8 cellular contexts compared by ENCODE assay signal in the genomic region with DNA sequence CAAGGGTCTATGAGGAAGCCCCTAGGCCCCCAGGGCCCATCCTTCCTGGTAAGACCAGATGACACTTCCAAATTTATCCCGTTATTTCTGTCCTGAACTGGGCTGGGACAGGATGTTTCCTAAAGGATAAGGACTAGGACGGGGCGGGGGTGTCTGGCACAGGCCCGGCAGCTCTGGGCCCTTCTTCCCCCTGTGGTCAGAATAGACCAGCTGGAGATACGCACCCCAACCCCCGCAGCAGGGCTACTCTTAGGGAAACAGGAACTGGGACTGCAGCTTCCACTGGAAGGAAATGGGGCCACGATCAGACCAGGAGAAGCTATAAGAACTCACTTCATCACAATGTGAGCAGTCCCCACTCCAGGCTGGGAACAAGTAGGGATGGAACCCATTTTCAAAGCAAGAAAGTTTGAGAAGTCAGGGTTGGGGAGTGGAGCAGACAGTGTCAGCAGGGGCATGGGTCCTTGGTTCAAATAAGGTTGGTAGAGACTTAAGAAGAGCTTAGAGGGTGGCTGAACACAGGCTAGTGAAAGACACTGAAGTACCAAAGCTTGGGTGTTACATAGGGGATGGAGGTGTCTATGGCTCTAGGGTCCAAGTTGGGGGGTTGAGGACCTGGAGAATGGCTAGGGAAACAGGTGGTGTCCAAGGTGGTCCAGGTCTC. TPM values are rescaled to one million over a fixed set of nuclear protein-coding genes. Genes with fewer than 3 reads are reported as not detected.
DNase-seq lines count a peak whose midpoint lies in the region; ATAC-seq and TF ChIP-seq lines count a peak whose summit lies in the region.

No MANE protein-coding gene starts in this region.

- intact Hi-C loops in esophagus squamous epithelium (cut with DNase I), result no loop called here

- no peak for TF ChIP-seq CTCF in RWPE2 (IDR thresholded peaks at IDR 0.05; ENCODE audit: poor library complexity, severe bottlenecking)
- TF ChIP-seq CTCF in esophagus squamous epithelium (IDR thresholded peaks at IDR 0.05), result no peak
- TF ChIP-seq CTCF in parathyroid adenoma (IDR thresholded peaks at IDR 0.05), result no peak

- H3K4me3 ChIP-seq in RWPE2 (ENCODE audit: severe bottlenecking) (peak overlapping the region; percentile 100), esophagus squamous epithelium (peak overlapping the region; percentile 69 to 93 (median 82)), parathyroid adenoma (ENCODE audit: low read depth, low read length) (peak overlapping the region; percentile 100), MG63 (no peak overlapping the region)

- H3K9ac ChIP-seq in parathyroid adenoma, result peak overlapping the region; percentile 81

- H3K36me3 ChIP-seq in RWPE2 (ENCODE audit: low read depth), result peaks cover 67% of the 10 kb centered on the region
- H3K36me3 ChIP-seq in esophagus squamous epithelium, result peaks cover 11 to 59% (median 41%) of the 10 kb centered on the region in 3 donors
- no peaks in the 10 kb centered on the region for H3K36me3 ChIP-seq in parathyroid adenoma (ENCODE audit: control insufficient read depth, insufficient read depth, low read length)
- peaks cover 3% of the 10 kb centered on the region for H3K36me3 ChIP-seq in MG63

- H3K9me3 ChIP-seq in RWPE2 (ENCODE audit: severe bottlenecking) (no peaks in the 10 kb centered on the region), esophagus squamous epithelium (no peaks in the 10 kb centered on the region), parathyroid adenoma (ENCODE audit: control insufficient read depth, low read length) (no peaks in the 10 kb centered on the region), MG63 (no peaks in the 10 kb centered on the region)

- ATAC-seq in RWPE2 (ENCODE audit: low read depth) (no peak), HG03378 (IDR thresholded peaks at IDR 0.05; ENCODE audit: unreplicated experiment) (no peak)

- H3K27ac ChIP-seq in RWPE2 (ENCODE audit: poor library complexity, severe bottlenecking) (peak overlapping the region; percentile 70), esophagus squamous epithelium (peak overlapping the region in 2 of 4 donors; percentile 88 to 92), parathyroid adenoma (peak overlapping the region; percentile 95)

- H2AFZ ChIP-seq in parathyroid adenoma, result no peak overlapping the region

- peaks cover 35% of the 10 kb centered on the region for H3K79me2 ChIP-seq in parathyroid adenoma

- no peaks in the 10 kb centered on the region for H3K27me3 ChIP-seq in RWPE2 (ENCODE audit: insufficient read depth, poor library complexity, severe bottlenecking)
- H3K27me3 ChIP-seq in esophagus squamous epithelium, result no peaks in the 10 kb centered on the region
- H3K27me3 ChIP-seq in parathyroid adenoma (ENCODE audit: control insufficient read depth, insufficient read depth, low read length), result no peaks in the 10 kb centered on the region
- no peaks in the 10 kb centered on the region for H3K27me3 ChIP-seq in MG63

- TF ChIP-seq POLR2A in esophagus squamous epithelium (IDR thresholded peaks at IDR 0.05), result no peak

- WGBS in esophagus squamous epithelium, 2 donors, result 17 to 67% methylated on average over 1 of the region's 7 CpGs

- H3K4me1 ChIP-seq in RWPE2 (ENCODE audit: insufficient read depth, poor library complexity, severe bottlenecking) (peaks cover 17% of the 10 kb centered on the region), esophagus squamous epithelium (peaks cover 28 to 36% (median 29%) of the 10 kb centered on the region in 3 donors), parathyroid adenoma (peaks cover 47% of the 10 kb centered on the region)

- peak; percentile 29 for DNase-seq in NCI-H82 (lab: John Stamatoyannopoulos, UW)
- no peak for DNase-seq in NCI-H82 treated with DMSO at 0.1 percent for 48 hours (lab: John Stamatoyannopoulos, UW; ENCODE audit: unreplicated experiment)
- no peak for DNase-seq in RWPE2 (ENCODE audit: low spot score)
- DNase-seq in esophagus squamous epithelium (lab: John Stamatoyannopoulos, UW), result no peak
- no peak for DNase-seq in MG63
- no peak for DNase-seq in HPDE6-E6E7 (ENCODE audit: extremely low spot score)

- H3K4me2 ChIP-seq in parathyroid adenoma (ENCODE audit: low read length), result peak overlapping the region; percentile 92

RNA-seq across cellular contexts. Expression of a gene that starts 1.1 kb away (rescaled TPM):
- total RNA-seq in esophagus squamous epithelium, result 10 to 100 TPM; 12.4 to 16.8 (median 15.0) TPM
- total RNA-seq in MG63 (2014; rRNA removed; shearing (Covaris generic); ENCODE audit: low replicate concordance), result 2.0 and 4.8 TPM in 2 replicates

RNA-seq across cellular contexts. Expression of a gene that starts 21.9 kb away (rescaled TPM):
- under 1 TPM; 0.31 to 0.76 (median 0.45) TPM for total RNA-seq in esophagus squamous epithelium
- 0.05 and 0.16 TPM in 2 replicates for total RNA-seq in MG63 (2014; rRNA removed; shearing (Covaris generic); ENCODE audit: low replicate concordance)

RNA-seq across cellular contexts. Expression of a gene that starts 32.4 kb away (rescaled TPM):
- 10 to 100 TPM; 52.1 to 94.6 (median 67.9) TPM for total RNA-seq in esophagus squamous epithelium
- 14.6 and 15.9 TPM in 2 replicates for total RNA-seq in MG63 (2014; rRNA removed; shearing (Covaris generic); ENCODE audit: low replicate concordance)

RNA-seq across cellular contexts. Expression of a gene that starts 49.4 kb away (rescaled TPM):
- total RNA-seq in esophagus squamous epithelium, result 1 to 10 TPM; 7.7 to 9.4 (median 9.0) TPM
- 4.4 and 9.7 TPM in 2 replicates for total RNA-seq in MG63 (2014; rRNA removed; shearing (Covaris generic); ENCODE audit: low replicate concordance)
